In the genomic region with DNA sequence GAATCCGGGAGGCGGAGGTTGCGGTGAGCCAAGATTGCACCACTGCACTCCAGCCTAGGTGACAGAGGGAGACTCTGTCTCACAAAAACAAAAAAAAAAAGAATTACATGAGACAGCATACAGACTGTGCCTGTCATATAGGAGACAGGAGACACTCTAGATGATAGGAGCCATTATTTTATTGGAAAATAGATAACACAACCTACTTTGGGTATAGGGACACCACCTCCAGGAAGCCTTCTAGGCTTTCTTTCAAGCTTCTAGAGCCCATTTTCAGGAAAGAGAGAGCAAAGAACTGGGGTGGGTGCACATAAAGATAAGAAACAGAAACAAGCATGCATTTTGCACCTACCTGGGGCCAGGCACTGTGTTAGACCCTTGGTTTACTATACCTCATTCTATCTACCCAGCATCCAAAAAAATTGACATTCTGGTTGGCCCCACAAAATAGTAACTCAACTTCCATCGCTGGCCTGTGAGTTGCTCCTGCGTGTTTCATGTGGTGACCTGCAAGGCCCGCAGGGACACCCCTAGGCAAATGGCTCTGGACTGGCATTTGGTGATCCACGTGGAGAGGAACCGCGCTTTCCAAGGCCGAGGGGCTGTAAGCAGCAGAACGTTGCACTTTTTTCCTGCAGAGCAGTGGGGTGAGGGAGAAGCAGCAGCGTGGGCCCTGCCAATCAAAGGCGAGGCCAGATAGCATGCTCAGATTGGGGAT, we compare ENCODE assay signal across 25 cellular contexts.
"Had no signal": no experiment of that assay in that cellular context is flagged by ENCODE, and none has a peak within 500 bp of the region (broad histone marks: within the 10 kb centered on the region; RNA-seq: fewer than 3 reads in every experiment).

No MANE protein-coding gene starts in this region.

- H3K36me3 ChIP-seq: breast epithelium, MG63 had no signal

- H3K36me3 Mint-ChIP-seq: activated naive CD4-positive, alpha-beta T cell treated with anti-CD3 and anti-CD28 coated beads, Interleukin-2, amount 50 U/mL, for 24 hours had no signal

- H3K4me3 Mint-ChIP-seq: activated CD8-positive, alpha-beta T cell treated with anti-CD3 and anti-CD28 coated beads for 36 hours; activated naive CD4-positive, alpha-beta T cell treated with anti-CD3 and anti-CD28 coated beads, Interleukin-2, amount 50 U/mL, for 24 hours; activated T-cell treated with anti-CD3 and anti-CD28 coated beads, Interleukin-2, amount 50 U/mL, for 24 hours; activated T-helper 1 cell treated with anti-CD3 and anti-CD28 coated beads, Interleukin-12 subunit alpha, Interleukin-12 subunit beta, Interleukin-2, Interleukin-4 antibody, amounts not matched to agents 30 ng/mL and 10 ng/mL and 1 ng/mL, durations not matched to agents 14 hours and 24 hours and 36 hours; central memory CD8-positive, alpha-beta T cell; T-helper 1 cell treated with Interleukin-12 subunit alpha and Interleukin-12 subunit beta and Interleukin-4 antibody, amounts not matched to agents 30 μg/mL and 1 μg/mL, for 36 hours had no signal

- FAIRE-seq: RCC 7860 had no signal

- H3K9me3 ChIP-seq: breast epithelium, MG63 had no signal

- DNase-seq: activated CD4-positive, alpha-beta T cell treated with anti-CD3 and anti-CD28 coated beads for 4 hours; activated CD8-positive, alpha-beta T cell treated with anti-CD3 and anti-CD28 coated beads for 36 hours; activated effector memory CD4-positive, alpha-beta T cell treated with Interleukin-2 at 50 U/mL for 16 hours; activated naive CD4-positive, alpha-beta T cell; activated T-cell treated with anti-CD3 and anti-CD28 coated beads, Interleukin-2, amount 50 U/mL, for 24 hours; MG63; MV-4-11; NCI-H1092 treated with DMSO at 0.1 percent for 48 hours; NCI-H1417 treated with DMSO at 0.1 percent for 48 hours; NCI-H1694; NCI-H2029; NCI-H2107; NCI-H2171 treated with DMSO at 0.1 percent for 48 hours; NCI-H345; NCI-H510A; NCI-H69; PC-3; SHP77 treated with DMSO at 0.1 percent for 48 hours had no signal

- H3K4me1 Mint-ChIP-seq: activated naive CD4-positive, alpha-beta T cell treated with anti-CD3 and anti-CD28 coated beads, Interleukin-2, amount 50 U/mL, for 24 hours; central memory CD8-positive, alpha-beta T cell had no signal

- H3K4me3 ChIP-seq: breast epithelium, MG63 had no signal

- H3K27me3 ChIP-seq: breast epithelium, MG63 had no signal

- H3K27me3 Mint-ChIP-seq: activated naive CD4-positive, alpha-beta T cell treated with anti-CD3 and anti-CD28 coated beads, Interleukin-2, amount 50 U/mL, for 24 hours had no signal

- H3K27ac Mint-ChIP-seq: activated CD8-positive, alpha-beta T cell treated with anti-CD3 and anti-CD28 coated beads for 36 hours; activated naive CD4-positive, alpha-beta T cell treated with anti-CD3 and anti-CD28 coated beads, Interleukin-2, amount 50 U/mL, for 24 hours; activated T-cell treated with anti-CD3 and anti-CD28 coated beads, Interleukin-2, amount 50 U/mL, for 24 hours; activated T-helper 1 cell treated with anti-CD3 and anti-CD28 coated beads, Interleukin-12 subunit alpha, Interleukin-12 subunit beta, Interleukin-2, Interleukin-4 antibody, amounts not matched to agents 30 ng/mL and 10 ng/mL and 1 ng/mL, durations not matched to agents 14 hours and 24 hours and 36 hours; T-helper 1 cell treated with Interleukin-12 subunit alpha and Interleukin-12 subunit beta and Interleukin-4 antibody, amounts not matched to agents 30 μg/mL and 1 μg/mL, for 36 hours had no signal

- ATAC-seq: activated CD4-positive, CD25-positive, alpha-beta regulatory T cell treated with anti-CD3 and anti-CD28 coated beads, Interleukin-2, amount 50 U/mL, for 24 hours; activated CD8-positive, alpha-beta T cell treated with anti-CD3 and anti-CD28 coated beads for 36 hours; PC-3 had no signal

- H3K9me3 Mint-ChIP-seq: activated CD8-positive, alpha-beta T cell treated with anti-CD3 and anti-CD28 coated beads for 36 hours; activated naive CD4-positive, alpha-beta T cell treated with anti-CD3 and anti-CD28 coated beads, Interleukin-2, amount 50 U/mL, for 24 hours; activated T-cell treated with anti-CD3 and anti-CD28 coated beads, Interleukin-2, amount 50 U/mL, for 24 hours; activated T-helper 1 cell treated with anti-CD3 and anti-CD28 coated beads, Interleukin-12 subunit alpha, Interleukin-12 subunit beta, Interleukin-2, Interleukin-4 antibody, amounts not matched to agents 30 ng/mL and 10 ng/mL and 1 ng/mL, durations not matched to agents 14 hours and 24 hours and 36 hours; central memory CD8-positive, alpha-beta T cell; T-helper 1 cell treated with Interleukin-12 subunit alpha and Interleukin-12 subunit beta and Interleukin-4 antibody, amounts not matched to agents 30 μg/mL and 1 μg/mL, for 36 hours had no signal

- H3K4me1 ChIP-seq: breast epithelium had no signal

- H3K27ac ChIP-seq: breast epithelium had no signal
